In the genomic region with DNA sequence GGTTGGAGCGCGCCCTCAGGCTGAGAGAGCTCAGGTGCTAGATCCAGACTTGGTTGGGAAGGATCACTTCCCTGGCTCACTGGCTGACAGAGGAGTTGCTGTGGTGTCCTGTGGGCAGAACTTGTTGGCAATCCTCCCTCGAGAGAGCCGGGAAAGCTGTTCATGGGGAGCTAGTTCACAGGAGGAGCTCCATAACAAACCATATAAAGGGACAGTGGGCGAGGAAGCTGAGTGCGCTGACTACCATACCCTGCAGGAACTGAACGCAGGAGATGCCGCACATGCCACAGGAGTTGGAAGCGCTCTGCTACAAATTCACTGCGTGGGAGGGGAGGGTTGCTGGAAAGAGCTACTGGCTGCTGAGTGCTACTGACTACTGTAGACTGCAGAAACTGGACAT, we compare ENCODE assay signal across 15 cellular contexts.
"Had no signal": no experiment of that assay in that cellular context is flagged by ENCODE, and none has a peak within 500 bp of the region (broad histone marks: within the 10 kb centered on the region; RNA-seq: fewer than 3 reads in every experiment).

No MANE protein-coding gene starts in this region.

- H3K27me3 Mint-ChIP-seq: type B pancreatic cell had no signal

- DNase-seq: activated CD4-positive, alpha-beta T cell treated with anti-CD3 and anti-CD28 coated beads, Interleukin-2, amount 10 ng/mL, durations not matched to agents 7 days and 5 days; activated CD4-positive, CD25-positive, alpha-beta regulatory T cell; activated naive CD4-positive, alpha-beta T cell; aorta; effector memory CD8-positive, alpha-beta T cell; foreskin keratinocyte; glutamatergic neuron; immature natural killer cell; ovary; stimulated activated CD4-positive, alpha-beta T cell treated with anti-CD3 and anti-CD28 coated beads, Interleukin-12 subunit alpha, Interleukin-12 subunit beta, amount 100 ng/mL, for 4 hours; stimulated activated naive CD4-positive, alpha-beta T cell had no signal

- H3K4me3 ChIP-seq: ovary had no signal

- H3K9me3 Mint-ChIP-seq: activated CD4-positive, alpha-beta T cell treated with anti-CD3 and anti-CD28 coated beads, Interleukin-2, amount 10 ng/mL, durations not matched to agents 7 days and 5 days; activated T-helper 1 cell treated with anti-CD3 and anti-CD28 coated beads, Interleukin-12 subunit alpha, Interleukin-12 subunit beta, Interleukin-2, Interleukin-4 antibody, amounts not matched to agents 30 ng/mL and 10 ng/mL and 1 ng/mL, durations not matched to agents 14 hours and 24 hours and 36 hours; dendritic cell treated with granulocyte-macrophage colony-stimulating factor and Interleukin-4, amounts not matched to agents 40 ng/mL and 50 ng/mL, for 4 days; effector memory CD8-positive, alpha-beta T cell; neural crest cell had no signal

- H3K27ac Mint-ChIP-seq: activated CD4-positive, alpha-beta T cell treated with anti-CD3 and anti-CD28 coated beads, Interleukin-2, amount 10 ng/mL, durations not matched to agents 7 days and 5 days; activated T-helper 1 cell treated with anti-CD3 and anti-CD28 coated beads, Interleukin-12 subunit alpha, Interleukin-12 subunit beta, Interleukin-2, Interleukin-4 antibody, amounts not matched to agents 30 ng/mL and 10 ng/mL and 1 ng/mL, durations not matched to agents 14 hours and 24 hours and 36 hours; dendritic cell treated with granulocyte-macrophage colony-stimulating factor and Interleukin-4, amounts not matched to agents 40 ng/mL and 50 ng/mL, for 4 days; effector memory CD8-positive, alpha-beta T cell; immature natural killer cell; type B pancreatic cell had no signal

- H3K4me3 Mint-ChIP-seq: activated CD4-positive, alpha-beta T cell treated with anti-CD3 and anti-CD28 coated beads, Interleukin-2, amount 10 ng/mL, durations not matched to agents 7 days and 5 days; activated T-helper 1 cell treated with anti-CD3 and anti-CD28 coated beads, Interleukin-12 subunit alpha, Interleukin-12 subunit beta, Interleukin-2, Interleukin-4 antibody, amounts not matched to agents 30 ng/mL and 10 ng/mL and 1 ng/mL, durations not matched to agents 14 hours and 24 hours and 36 hours; dendritic cell treated with granulocyte-macrophage colony-stimulating factor and Interleukin-4, amounts not matched to agents 40 ng/mL and 50 ng/mL, for 4 days; effector memory CD8-positive, alpha-beta T cell; immature natural killer cell; neural crest cell; type B pancreatic cell had no signal

- H3K4me1 ChIP-seq: foreskin keratinocyte had no signal

- H3K36me3 ChIP-seq: ovary had no signal

- H3K36me3 Mint-ChIP-seq: immature natural killer cell, type B pancreatic cell had no signal

- H3K4me1 Mint-ChIP-seq: activated CD4-positive, alpha-beta T cell treated with anti-CD3 and anti-CD28 coated beads, Interleukin-2, amount 10 ng/mL, durations not matched to agents 7 days and 5 days; immature natural killer cell had no signal

- H3K27me3 ChIP-seq: foreskin keratinocyte, ovary had no signal

- ATAC-seq: effector memory CD8-positive, alpha-beta T cell; foreskin keratinocyte had no signal

- H3K9me3 ChIP-seq: ovary had no signal
